1 cellular context compared by ENCODE assay signal in genomic region chr6:25620391-25620790, GRCh38.
TF ChIP-seq lines count a peak whose summit lies in the region.

No MANE protein-coding gene starts in this region.

TF ChIP-seq in liver, 16 proteins besides CTCF, POLR2A, EP300 and RAD21 (continued from another document):
- TF ChIP-seq NR2F2 (IDR thresholded peaks at IDR 0.05) (no peak), FOXA1 (IDR thresholded peaks at IDR 0.05) (no peak), SP1 (IDR thresholded peaks at IDR 0.05) (no peak), FOXA2 (IDR thresholded peaks at IDR 0.05) (no peak), GABPA (IDR thresholded peaks at IDR 0.05 in 1 of 2, conservative IDR thresholded peaks at IDR 0.05 in 1 of 2) (no peak)
- TF ChIP-seq, protein P1, sequence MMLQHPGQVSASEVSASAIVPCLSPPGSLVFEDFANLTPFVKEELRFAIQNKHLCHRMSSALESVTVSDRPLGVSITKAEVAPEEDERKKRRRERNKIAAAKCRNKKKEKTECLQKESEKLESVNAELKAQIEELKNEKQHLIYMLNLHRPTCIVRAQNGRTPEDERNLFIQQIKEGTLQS (IDR thresholded peaks at IDR 0.05) = no peak
- TF ChIP-seq, protein P2, sequence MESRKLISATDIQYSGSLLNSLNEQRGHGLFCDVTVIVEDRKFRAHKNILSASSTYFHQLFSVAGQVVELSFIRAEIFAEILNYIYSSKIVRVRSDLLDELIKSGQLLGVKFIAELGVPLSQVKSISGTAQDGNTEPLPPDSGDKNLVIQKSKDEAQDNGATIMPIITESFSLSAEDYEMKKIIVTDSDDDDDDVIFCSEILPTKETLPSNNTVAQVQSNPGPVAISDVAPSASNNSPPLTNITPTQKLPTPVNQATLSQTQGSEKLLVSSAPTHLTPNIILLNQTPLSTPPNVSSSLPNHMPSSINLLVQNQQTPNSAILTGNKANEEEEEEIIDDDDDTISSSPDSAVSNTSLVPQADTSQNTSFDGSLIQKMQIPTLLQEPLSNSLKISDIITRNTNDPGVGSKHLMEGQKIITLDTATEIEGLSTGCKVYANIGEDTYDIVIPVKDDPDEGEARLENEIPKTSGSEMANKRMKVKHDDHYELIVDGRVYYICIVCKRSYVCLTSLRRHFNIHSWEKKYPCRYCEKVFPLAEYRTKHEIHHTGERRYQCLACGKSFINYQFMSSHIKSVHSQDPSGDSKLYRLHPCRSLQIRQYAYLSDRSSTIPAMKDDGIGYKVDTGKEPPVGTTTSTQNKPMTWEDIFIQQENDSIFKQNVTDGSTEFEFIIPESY (IDR thresholded peaks at IDR 0.05) = no peak
- TF ChIP-seq, protein P3, sequence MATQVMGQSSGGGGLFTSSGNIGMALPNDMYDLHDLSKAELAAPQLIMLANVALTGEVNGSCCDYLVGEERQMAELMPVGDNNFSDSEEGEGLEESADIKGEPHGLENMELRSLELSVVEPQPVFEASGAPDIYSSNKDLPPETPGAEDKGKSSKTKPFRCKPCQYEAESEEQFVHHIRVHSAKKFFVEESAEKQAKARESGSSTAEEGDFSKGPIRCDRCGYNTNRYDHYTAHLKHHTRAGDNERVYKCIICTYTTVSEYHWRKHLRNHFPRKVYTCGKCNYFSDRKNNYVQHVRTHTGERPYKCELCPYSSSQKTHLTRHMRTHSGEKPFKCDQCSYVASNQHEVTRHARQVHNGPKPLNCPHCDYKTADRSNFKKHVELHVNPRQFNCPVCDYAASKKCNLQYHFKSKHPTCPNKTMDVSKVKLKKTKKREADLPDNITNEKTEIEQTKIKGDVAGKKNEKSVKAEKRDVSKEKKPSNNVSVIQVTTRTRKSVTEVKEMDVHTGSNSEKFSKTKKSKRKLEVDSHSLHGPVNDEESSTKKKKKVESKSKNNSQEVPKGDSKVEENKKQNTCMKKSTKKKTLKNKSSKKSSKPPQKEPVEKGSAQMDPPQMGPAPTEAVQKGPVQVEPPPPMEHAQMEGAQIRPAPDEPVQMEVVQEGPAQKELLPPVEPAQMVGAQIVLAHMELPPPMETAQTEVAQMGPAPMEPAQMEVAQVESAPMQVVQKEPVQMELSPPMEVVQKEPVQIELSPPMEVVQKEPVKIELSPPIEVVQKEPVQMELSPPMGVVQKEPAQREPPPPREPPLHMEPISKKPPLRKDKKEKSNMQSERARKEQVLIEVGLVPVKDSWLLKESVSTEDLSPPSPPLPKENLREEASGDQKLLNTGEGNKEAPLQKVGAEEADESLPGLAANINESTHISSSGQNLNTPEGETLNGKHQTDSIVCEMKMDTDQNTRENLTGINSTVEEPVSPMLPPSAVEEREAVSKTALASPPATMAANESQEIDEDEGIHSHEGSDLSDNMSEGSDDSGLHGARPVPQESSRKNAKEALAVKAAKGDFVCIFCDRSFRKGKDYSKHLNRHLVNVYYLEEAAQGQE (IDR thresholded peaks at IDR 0.05) = no peak
TF ChIP-seq in liver: peak in this region for 2.
